Comparison of ENCODE assay signal across 32 cellular contexts in the genomic region with DNA sequence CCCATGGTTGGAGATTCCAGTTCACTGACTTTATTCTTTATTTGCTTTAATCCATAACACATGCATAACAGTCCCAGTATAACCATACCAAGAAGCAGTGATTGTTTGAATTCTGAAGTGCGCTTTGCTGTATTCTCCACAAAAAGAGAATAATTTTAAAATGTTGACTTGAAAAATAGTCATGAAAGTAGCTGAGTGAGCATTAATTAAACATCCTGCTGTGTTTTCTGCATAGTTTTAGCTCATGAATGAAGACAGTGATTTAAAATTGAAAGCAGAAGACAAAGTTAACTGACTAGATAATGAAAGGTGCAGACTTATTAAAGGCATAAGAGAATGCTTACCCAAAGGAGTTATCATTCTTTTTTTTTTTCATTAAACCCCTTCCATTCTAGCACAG.
DNase-seq lines count a peak whose midpoint lies in the region; ATAC-seq, FAIRE-seq and TF ChIP-seq lines count a peak whose summit lies in the region.
"Had no signal": no experiment of that assay in that cellular context is flagged by ENCODE, and none has a peak within 500 bp of the region (broad histone marks: within the 10 kb centered on the region; RNA-seq: fewer than 3 reads in every experiment).

No MANE protein-coding gene starts in this region.

- TF ChIP-seq EP300 in HepG2 (IDR thresholded peaks at IDR 0.05; ENCODE audit: low read depth in 2 of 2, low read length in 2 of 2) (no peak), HepG2 (CRISPR knock-in tag; IDR thresholded peaks at IDR 0.05; ENCODE audit: borderline replicate concordance) (no peak), A549 (IDR thresholded peaks at IDR 0.05) (no peak), K562 (IDR thresholded peaks at IDR 0.05; ENCODE audit: low read length) (no peak)

- FAIRE-seq in HepG2 (lab: Jason Lieb, UNC) (no peak), A549 (lab: Jason Lieb, UNC) (no peak), K562 (lab: Jason Lieb, UNC) (no peak)
- FAIRE-seq: A204.1, D721Med had no signal

- no peaks in the 10 kb centered on the region for H3K9me1 ChIP-seq in K562 (ENCODE audit: control insufficient read depth, insufficient read depth, low read length)

- H2AFZ ChIP-seq in HepG2 (ENCODE audit: low read length): no peak overlapping the region
- no peak overlapping the region for H2AFZ ChIP-seq in K562 (ENCODE audit: low read depth, low read length)

- TF ChIP-seq POLR2A in HepG2 (IDR thresholded peaks at IDR 0.05; ENCODE audit: insufficient read depth in 1 of 2, low read depth in 2 of 2, low read length in 2 of 2) (no peak), right lobe of liver (IDR thresholded peaks at IDR 0.05) (no peak), A549 (IDR thresholded peaks at IDR 0.05; ENCODE audit: low read length) (no peak), K562 (conservative IDR thresholded peaks at IDR 0.05) (no peak), heart left ventricle (IDR thresholded peaks at IDR 0.05) (no peak)

- H3K27ac ChIP-seq in HepG2 (ENCODE audit: extremely low read length, insufficient read depth, low read length): no peak overlapping the region
- no peak overlapping the region for H3K27ac ChIP-seq in right lobe of liver
- no peak overlapping the region for H3K27ac ChIP-seq in A549
- no peak overlapping the region for H3K27ac ChIP-seq in K562 (ENCODE audit: extremely low read depth, low read depth, low read length)
- H3K27ac ChIP-seq in heart left ventricle: no peak overlapping the region
- H3K27ac ChIP-seq: 22Rv1; BLaER1; BLaER1 treated with 17β-estradiol and CSF1 and Interleukin-3, amounts not matched to agents 10 nM and 100 nM; C4-2B had no signal

- CTCF ChIA-PET in HepG2 (lab: Yijun Ruan, JAX; ENCODE audit: low intra/inter-chr PET ratio, low total read pairs) (no interaction called here), A549 (lab: Yijun Ruan, JAX) (interaction anchor here (0.5 to 0.7 kb wide), 3 partner anchors 10 to 180 kb away, joined by 3 to 4 read pairs (median 3); no protein-coding TSS in a partner anchor), K562 (lab: Yijun Ruan, JAX; ENCODE audit: low intra/inter-chr PET ratio) (no interaction called here)

- WGBS in HepG2 (ENCODE audit: low lambda C conversion rate): 85% methylated on average over 1 of the region's 1 CpG
- 83% methylated on average over 1 of the region's 1 CpG for WGBS in right lobe of liver (ENCODE audit: insufficient coverage, low coverage, low lambda C conversion rate, missing lambda C conversion rate)
- 67% methylated on average over 1 of the region's 1 CpG for WGBS in A549 (ENCODE audit: missing lambda C conversion rate)
- 84% methylated on average over 1 of the region's 1 CpG for WGBS in K562 (ENCODE audit: insufficient coverage, low coverage, missing lambda C conversion rate)
- WGBS in heart left ventricle, 4 donors: 90 to 98% (median 95%) methylated on average over 1 of the region's 1 CpG

- H3K9ac ChIP-seq in HepG2 (ENCODE audit: insufficient read depth, low read depth, low read length): no peak overlapping the region
- no peak overlapping the region for H3K9ac ChIP-seq in K562 (ENCODE audit: insufficient read depth in 1 of 2, low read depth in 2 of 2, low read length in 2 of 2)
- H3K9ac ChIP-seq: BLaER1; BLaER1 treated with 17β-estradiol and CSF1 and Interleukin-3, amounts not matched to agents 10 nM and 100 nM had no signal

- TF ChIP-seq CTCF in HepG2 (CRISPR knock-in tag; IDR thresholded peaks at IDR 0.05) (no peak), right lobe of liver (IDR thresholded peaks at IDR 0.05) (no peak), A549 (IDR thresholded peaks at IDR 0.05) (no peak), K562 (IDR thresholded peaks at IDR 0.05 in 2 of 3, conservative IDR thresholded peaks at IDR 0.05 in 1 of 3; ENCODE audit: insufficient read depth in 2 of 3, low read depth in 1 of 3, low read length in 3 of 3) (no peak), heart left ventricle (IDR thresholded peaks at IDR 0.05) (no peak)

- TF ChIP-seq RAD21 in HepG2 (CRISPR knock-in tag; IDR thresholded peaks at IDR 0.05) (no peak), A549 (conservative IDR thresholded peaks at IDR 0.05 in 1 of 2, IDR thresholded peaks at IDR 0.05 in 1 of 2) (no peak), K562 (CRISPR knock-in tag; conservative IDR thresholded peaks at IDR 0.05 in 1 of 2, IDR thresholded peaks at IDR 0.05 in 1 of 2) (no peak)

- H4K20me1 ChIP-seq in HepG2 (ENCODE audit: insufficient read depth, low read length) (no peaks in the 10 kb centered on the region), K562 (replicated peaks; ENCODE audit: control insufficient read depth, insufficient read depth, low read length) (no peaks in the 10 kb centered on the region)
- H4K20me1 ChIP-seq: BLaER1; BLaER1 treated with 17β-estradiol and CSF1 and Interleukin-3, amounts not matched to agents 10 nM and 100 nM had no signal

- POLR2A ChIA-PET in HepG2 (lab: Yijun Ruan, JAX) (no interaction called here), A549 (lab: Yijun Ruan, JAX) (no interaction called here), K562 (lab: Yijun Ruan, JAX) (interaction anchor here (0.6 to 1.1 kb wide), 3 partner anchors 13 to 55 kb away, joined by 3 read pairs; no protein-coding TSS in a partner anchor)

- H3K36me3 ChIP-seq in HepG2 (replicated peaks in 1 of 2; ENCODE audit: control insufficient read depth in 1 of 2, insufficient read depth in 2 of 2, low read length in 2 of 2): no peaks in the 10 kb centered on the region
- no peaks in the 10 kb centered on the region for H3K36me3 ChIP-seq in right lobe of liver
- H3K36me3 ChIP-seq in K562 (ENCODE audit: control insufficient read depth, insufficient read depth, low read length): 0 out of 3 replicates have a peak, but pooled peaks cover 8% of the 10 kb centered on the region
- no peaks in the 10 kb centered on the region for H3K36me3 ChIP-seq in heart left ventricle
- H3K36me3 ChIP-seq: BE2C; BLaER1; BLaER1 treated with 17β-estradiol and CSF1 and Interleukin-3, amounts not matched to agents 10 nM and 100 nM had no signal

- no peaks in the 10 kb centered on the region for H3K79me2 ChIP-seq in HepG2 (ENCODE audit: insufficient read depth, low read length)
- peaks cover 53% of the 10 kb centered on the region for H3K79me2 ChIP-seq in K562 (ENCODE audit: control insufficient read depth, insufficient read depth, low read length)

- BruUV-seq in HepG2 (replicated peaks; lab: Mats Ljungman, UMichigan): no TSS peak
- BruUV-seq in K562 (replicated peaks; lab: Mats Ljungman, UMichigan): no TSS peak

- no peak overlapping the region for H3K4me3 ChIP-seq in HepG2 (replicated peaks in 1 of 3; ENCODE audit: insufficient read depth in 1 of 3, low read depth in 2 of 3, low read length in 3 of 3)
- H3K4me3 ChIP-seq in right lobe of liver: no peak overlapping the region
- no peak overlapping the region for H3K4me3 ChIP-seq in A549
- H3K4me3 ChIP-seq in K562: no peak overlapping the region
- no peak overlapping the region for H3K4me3 ChIP-seq in heart left ventricle
- H3K4me3 ChIP-seq: BLaER1; BLaER1 treated with 17β-estradiol and CSF1 and Interleukin-3, amounts not matched to agents 10 nM and 100 nM had no signal

- DNase-seq in HepG2 (ENCODE audit: low spot score) (no peak), right lobe of liver (no peak), A549 (ENCODE audit: low read depth in 1 of 2, low spot score in 1 of 2) (no peak), K562 (ENCODE audit: extremely low read depth in 1 of 4, low spot score in 3 of 4) (no peak), NOMO-1 treated with DMSO at 0.1 percent for 48 hours (lab: John Stamatoyannopoulos, UW; ENCODE audit: unreplicated experiment) (no peak), heart left ventricle (no peak)
- DNase-seq: 8988T; ACHN; AML-193; BE2C; C1 segment of cervical spinal cord; Caco-2; Calu3; CD4-positive, alpha-beta memory T cell; CD4-positive, alpha-beta T cell; CD4-positive, CD25-positive, alpha-beta regulatory T cell; CD8-positive, alpha-beta memory T cell; CD8-positive, alpha-beta T cell; COR-L47; DMS 273 treated with DMSO at 0.1 percent for 48 hours; DMS153; DMS53; DMS79; DMS79 treated with DMSO at 0.1 percent for 48 hours; DND-41; EL had no signal

- peaks cover 19% of the 10 kb centered on the region; the same call in 1 of the 2 replicates for H3K9me3 ChIP-seq in HepG2 (ENCODE audit: low read length)
- no peaks in the 10 kb centered on the region for H3K9me3 ChIP-seq in right lobe of liver
- no peaks in the 10 kb centered on the region for H3K9me3 ChIP-seq in A549
- H3K9me3 ChIP-seq in K562 (replicated peaks; ENCODE audit: control insufficient read depth, insufficient read depth, low read depth, low read length): no peaks in the 10 kb centered on the region
- H3K9me3 ChIP-seq in heart left ventricle: peaks cover 0 to 9% (median 0%) of the 10 kb centered on the region in 12 donors
- H3K9me3 ChIP-seq: BE2C; BLaER1; BLaER1 treated with 17β-estradiol and CSF1 and Interleukin-3, amounts not matched to agents 10 nM and 100 nM; Caco-2 had no signal

- H3K4me2 ChIP-seq in HepG2 (ENCODE audit: low read depth, low read length): no peak overlapping the region
- no peak overlapping the region for H3K4me2 ChIP-seq in A549
- H3K4me2 ChIP-seq in K562 (ENCODE audit: insufficient read depth, low read length): no peak overlapping the region
- H3K4me2 ChIP-seq: BLaER1; BLaER1 treated with 17β-estradiol and CSF1 and Interleukin-3, amounts not matched to agents 10 nM and 100 nM had no signal

- H3K4me1 ChIP-seq in HepG2 (ENCODE audit: insufficient read depth, low read length) (no peaks in the 10 kb centered on the region), right lobe of liver (no peaks in the 10 kb centered on the region), A549 (no peaks in the 10 kb centered on the region), K562 (replicated peaks in 1 of 2; ENCODE audit: control insufficient read depth in 2 of 2, insufficient read depth in 2 of 2, low read length in 2 of 2) (peaks cover 0 to 2% of the 10 kb centered on the region in 2 experiments; a peak in 2 of 5 replicates), heart left ventricle (no peaks in the 10 kb centered on the region)
- H3K4me1 ChIP-seq: BLaER1; BLaER1 treated with 17β-estradiol and CSF1 and Interleukin-3, amounts not matched to agents 10 nM and 100 nM; Caco-2 had no signal

- in situ Hi-C loops in HepG2 (cut with HindIII; ENCODE audit: extremely low pct_ligation_motif_present, low pct_unique_long_range_greater_than_20kb): no loop called here
- in situ Hi-C loops in K562 (cut with MboI): no loop called here

- H3K27me3 ChIP-seq in HepG2 (ENCODE audit: control insufficient read depth in 1 of 2, insufficient read depth in 2 of 2, low read length in 2 of 2): no peaks in the 10 kb centered on the region
- H3K27me3 ChIP-seq in right lobe of liver: no peaks in the 10 kb centered on the region
- H3K27me3 ChIP-seq in K562 (ENCODE audit: control insufficient read depth in 2 of 2, insufficient read depth in 2 of 2, low read length in 2 of 2): no peaks in the 10 kb centered on the region
- peaks cover 0 to 2% (median 0%) of the 10 kb centered on the region in 9 donors for H3K27me3 ChIP-seq in heart left ventricle
- H3K27me3 ChIP-seq: BE2C; BLaER1; BLaER1 treated with 17β-estradiol and CSF1 and Interleukin-3, amounts not matched to agents 10 nM and 100 nM had no signal

- intact Hi-C loops in HepG2 (cut with micrococcal nuclease; ENCODE audit: unreplicated experiment): no loop called here
- intact Hi-C loops in right lobe of liver (cut with DNase I): no loop called here
- intact Hi-C loops in K562 (cut with micrococcal nuclease): no loop called here
- intact Hi-C loops in heart left ventricle (cut with DNase I): no loop called here

- no peak for ATAC-seq in HepG2
- ATAC-seq in right lobe of liver: no peak
- ATAC-seq in A549: no peak
- no peak for ATAC-seq in K562
- no peak for ATAC-seq in heart left ventricle
- ATAC-seq: CD8-positive, alpha-beta T cell had no signal

Comparison
In these comparisons a context has a peak if more than half of its experiments do, and no peak if none do; other contexts are left out.
1. Of the 241 proteins assayed by ChIP-seq in both HepG2 and K562: peak only in HepG2: MAFK; only in K562: none; in both: MAFF; in neither: 239.